ENCODE assay signal across 22 cellular contexts in the genomic region with DNA sequence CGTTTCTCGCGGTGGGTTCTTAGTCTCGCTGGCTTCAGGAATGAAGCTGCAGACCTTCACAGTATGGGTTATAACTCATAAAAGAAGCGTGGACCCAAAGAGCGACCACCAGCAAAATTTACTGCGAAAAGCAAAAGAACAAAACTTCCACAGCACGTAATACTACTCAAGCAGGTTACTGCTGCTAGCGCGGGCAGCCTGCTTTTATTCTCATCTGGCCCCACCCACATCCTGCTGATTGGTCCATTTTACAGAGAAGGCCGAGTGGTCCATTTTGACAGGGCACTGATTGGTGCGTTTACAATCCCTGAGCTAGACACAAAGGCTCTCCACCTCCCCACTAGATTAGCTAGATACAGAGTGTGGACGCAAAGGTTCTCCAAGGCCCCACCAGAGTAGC. TPM values are rescaled to one million over a fixed set of nuclear protein-coding genes. Genes with fewer than 3 reads are reported as not detected.
DNase-seq lines count a peak whose midpoint lies in the region; ATAC-seq and TF ChIP-seq lines count a peak whose summit lies in the region.
"Had no signal": no experiment of that assay in that cellular context is flagged by ENCODE, and none has a peak within 500 bp of the region (broad histone marks: within the 10 kb centered on the region; RNA-seq: fewer than 3 reads in every experiment).

No MANE protein-coding gene starts in this region.

- POLR2A ChIA-PET in activated CD8-positive, alpha-beta T cell treated with anti-CD3 and anti-CD28 coated beads for 36 hours (lab: Charles Lee): interaction anchor here (0.6 to 0.7 kb wide), 2 partner anchors 8 to 50 kb away, joined by 3 read pairs; no protein-coding TSS in a partner anchor
- POLR2A ChIA-PET in activated CD8-positive, alpha-beta T cell treated with anti-CD3 and anti-CD28 coated beads, Interleukin-2, amount 10 ng/mL, durations not matched to agents 7 days and 5 days (lab: Charles Lee): interaction anchor here (1.0 kb wide), 1 partner anchor 14 kb away, joined by 4 read pairs; no protein-coding TSS in a partner anchor

- no peak for DNase-seq in activated CD8-positive, alpha-beta T cell treated with anti-CD3 and anti-CD28 coated beads for 36 hours
- no peak for DNase-seq in activated CD8-positive, alpha-beta T cell treated with anti-CD3 and anti-CD28 coated beads, Interleukin-2, amount 10 ng/mL, durations not matched to agents 7 days and 5 days
- no peak for DNase-seq in activated naive CD8-positive, alpha-beta T cell treated with anti-CD3 and anti-CD28 coated beads for 36 hours
- DNase-seq in endodermal cell: peak; percentile 20
- peak; percentile 78 for DNase-seq in testis
- no peak for DNase-seq in transverse colon
- DNase-seq in stimulated activated CD4-positive, alpha-beta T cell treated with anti-CD3 and anti-CD28 coated beads, Interleukin-12 subunit alpha, Interleukin-12 subunit beta, amount 100 ng/mL, for 4 hours: no peak
- DNase-seq in mammary epithelial cell: no peak
- DNase-seq: 8988T; Calu3; CD8-positive, alpha-beta T cell; DMS79 treated with DMSO at 0.1 percent for 48 hours; GF-D8; HFFc6 had no signal

- TF ChIP-seq POLR2A in testis (IDR thresholded peaks at IDR 0.05) (no peak), transverse colon (IDR thresholded peaks at IDR 0.05) (no peak)

- no peaks in the 10 kb centered on the region for H3K79me2 ChIP-seq in mammary epithelial cell (ENCODE audit: insufficient read depth, low read length)

- no peak overlapping the region for H3K4me2 ChIP-seq in mammary epithelial cell (ENCODE audit: insufficient read depth, low read depth, low read length)
- H3K4me2 ChIP-seq: BLaER1, GM23338 had no signal

- no peak for TF ChIP-seq EP300 in transverse colon (IDR thresholded peaks at IDR 0.05; ENCODE audit: low read depth)

- no peak for ATAC-seq in activated CD8-positive, alpha-beta T cell treated with anti-CD3 and anti-CD28 coated beads for 36 hours
- no peak for ATAC-seq in activated CD8-positive, alpha-beta T cell treated with anti-CD3 and anti-CD28 coated beads, Interleukin-2, amount 10 ng/mL, durations not matched to agents 7 days and 5 days
- ATAC-seq: CD8-positive, alpha-beta T cell; GM23338; HCT116 had no signal

- no TSS peak for BruUV-seq in mammary epithelial cell (replicated peaks; lab: Mats Ljungman, UMichigan)

- no peaks in the 10 kb centered on the region for H4K20me1 ChIP-seq in mammary epithelial cell (ENCODE audit: insufficient read depth, low read length)
- H4K20me1 ChIP-seq: BLaER1 had no signal

- no peaks in the 10 kb centered on the region for H3K27me3 Mint-ChIP-seq in activated CD8-positive, alpha-beta T cell treated with anti-CD3 and anti-CD28 coated beads for 36 hours
- H3K27me3 Mint-ChIP-seq in activated CD8-positive, alpha-beta T cell treated with anti-CD3 and anti-CD28 coated beads, Interleukin-2, amount 10 ng/mL, durations not matched to agents 7 days and 5 days (ENCODE audit: low read depth): no peaks in the 10 kb centered on the region
- H3K27me3 Mint-ChIP-seq in activated naive CD8-positive, alpha-beta T cell treated with anti-CD3 and anti-CD28 coated beads for 36 hours: no peaks in the 10 kb centered on the region
- no peaks in the 10 kb centered on the region for H3K27me3 Mint-ChIP-seq in endodermal cell (ENCODE audit: insufficient read depth)

- no peak overlapping the region for H3K4me3 ChIP-seq in endodermal cell (ENCODE audit: low read length)
- H3K4me3 ChIP-seq in testis: peak overlapping the region in 1 of 2 donors; percentile 53
- H3K4me3 ChIP-seq in transverse colon: no peak overlapping the region
- no peak overlapping the region for H3K4me3 ChIP-seq in mammary epithelial cell (replicated peaks in 1 of 3; ENCODE audit: insufficient read depth in 1 of 3, low read depth in 2 of 3, low read length in 3 of 3)
- H3K4me3 ChIP-seq: BLaER1, GM23338 had no signal

- H3K27ac Mint-ChIP-seq in activated CD8-positive, alpha-beta T cell treated with anti-CD3 and anti-CD28 coated beads for 36 hours: no peak overlapping the region
- H3K27ac Mint-ChIP-seq in activated CD8-positive, alpha-beta T cell treated with anti-CD3 and anti-CD28 coated beads, Interleukin-2, amount 10 ng/mL, durations not matched to agents 7 days and 5 days: no peak overlapping the region
- H3K27ac Mint-ChIP-seq in activated naive CD8-positive, alpha-beta T cell treated with anti-CD3 and anti-CD28 coated beads for 36 hours: no peak overlapping the region
- no peak overlapping the region for H3K27ac Mint-ChIP-seq in endodermal cell
- H3K27ac Mint-ChIP-seq: CD14-positive monocyte; CD8-positive, alpha-beta T cell; GM23338; HFFc6 had no signal

- peaks cover 3% of the 10 kb centered on the region for H3K9me3 Mint-ChIP-seq in activated CD8-positive, alpha-beta T cell treated with anti-CD3 and anti-CD28 coated beads for 36 hours
- peaks cover 18% of the 10 kb centered on the region for H3K9me3 Mint-ChIP-seq in activated CD8-positive, alpha-beta T cell treated with anti-CD3 and anti-CD28 coated beads, Interleukin-2, amount 10 ng/mL, durations not matched to agents 7 days and 5 days (ENCODE audit: insufficient read depth)
- H3K9me3 Mint-ChIP-seq in activated naive CD8-positive, alpha-beta T cell treated with anti-CD3 and anti-CD28 coated beads for 36 hours: peaks cover 8% of the 10 kb centered on the region
- peaks cover 7% of the 10 kb centered on the region for H3K9me3 Mint-ChIP-seq in endodermal cell
- H3K9me3 Mint-ChIP-seq: GM23338 had no signal

- H3K27ac ChIP-seq in endodermal cell (ENCODE audit: low read depth, low read length) (no peak overlapping the region), testis (no peak overlapping the region), transverse colon (no peak overlapping the region), mammary epithelial cell (ENCODE audit: insufficient read depth, low read depth, low read length) (no peak overlapping the region)
- H3K27ac ChIP-seq: BLaER1, HL-60 had no signal

- WGBS in endodermal cell (ENCODE audit: insufficient coverage in 1 of 2, insufficient read length in 1 of 2), 2 experiments: 88 to 89% methylated on average over 10 to 13 of the region's 13 CpGs
- WGBS in testis, 2 donors: 52 to 74% methylated on average over 13 of the region's 13 CpGs
- WGBS in transverse colon (ENCODE audit: low coverage in 1 of 2), 2 donors: 70 to 89% methylated on average over 4 to 13 of the region's 13 CpGs
- 82% methylated on average over 12 of the region's 13 CpGs for WGBS in mammary epithelial cell (ENCODE audit: low coverage, missing lambda C conversion rate)

- no peaks in the 10 kb centered on the region for H3K36me3 Mint-ChIP-seq in activated CD8-positive, alpha-beta T cell treated with anti-CD3 and anti-CD28 coated beads for 36 hours (ENCODE audit: low read depth)
- peaks cover 40% of the 10 kb centered on the region for H3K36me3 Mint-ChIP-seq in activated CD8-positive, alpha-beta T cell treated with anti-CD3 and anti-CD28 coated beads, Interleukin-2, amount 10 ng/mL, durations not matched to agents 7 days and 5 days (ENCODE audit: low read depth)
- peaks cover 6% of the 10 kb centered on the region for H3K36me3 Mint-ChIP-seq in activated naive CD8-positive, alpha-beta T cell treated with anti-CD3 and anti-CD28 coated beads for 36 hours
- no peaks in the 10 kb centered on the region for H3K36me3 Mint-ChIP-seq in endodermal cell (ENCODE audit: low read depth)
- H3K36me3 Mint-ChIP-seq: CD8-positive, alpha-beta T cell had no signal

- CTCF ChIA-PET in activated CD8-positive, alpha-beta T cell treated with anti-CD3 and anti-CD28 coated beads for 36 hours (lab: Charles Lee): no interaction called here
- CTCF ChIA-PET in activated CD8-positive, alpha-beta T cell treated with anti-CD3 and anti-CD28 coated beads, Interleukin-2, amount 10 ng/mL, durations not matched to agents 7 days and 5 days (lab: Charles Lee): interaction anchor here (2.3 kb wide), 1 partner anchor 58 kb away, joined by 6 read pairs; no protein-coding TSS in a partner anchor
- CTCF ChIA-PET in mammary epithelial cell (lab: Charles Lee; ENCODE audit: low non-redundant PET): no interaction called here

- no peak overlapping the region for H2AFZ ChIP-seq in mammary epithelial cell (ENCODE audit: low read depth, low read length)
- H2AFZ ChIP-seq: GM23338 had no signal

- intact Hi-C loops in activated CD8-positive, alpha-beta T cell treated with anti-CD3 and anti-CD28 coated beads for 36 hours (cut with micrococcal nuclease): no loop called here
- intact Hi-C loops in testis (cut with DNase I; ENCODE audit: low total_unique reads): no loop called here
- intact Hi-C loops in transverse colon (cut with DNase I; ENCODE audit: low total_unique reads): no loop called here
- intact Hi-C loops in mammary epithelial cell (cut with micrococcal nuclease): no loop called here

- dilution Hi-C loops in mammary epithelial cell (cut with HindIII; ENCODE audit: low sequenced_read_pairs): no loop called here

- H3K4me3 Mint-ChIP-seq in activated CD8-positive, alpha-beta T cell treated with anti-CD3 and anti-CD28 coated beads for 36 hours: peak overlapping the region; percentile 22
- no peak overlapping the region for H3K4me3 Mint-ChIP-seq in activated CD8-positive, alpha-beta T cell treated with anti-CD3 and anti-CD28 coated beads, Interleukin-2, amount 10 ng/mL, durations not matched to agents 7 days and 5 days
- peak overlapping the region; percentile 50 for H3K4me3 Mint-ChIP-seq in activated naive CD8-positive, alpha-beta T cell treated with anti-CD3 and anti-CD28 coated beads for 36 hours
- H3K4me3 Mint-ChIP-seq in endodermal cell: no peak overlapping the region
- H3K4me3 Mint-ChIP-seq: CD14-positive monocyte; CD8-positive, alpha-beta T cell; GM23338; HFFc6 had no signal

- no peak for TF ChIP-seq CTCF in activated CD8-positive, alpha-beta T cell treated with anti-CD3 and anti-CD28 coated beads for 36 hours (IDR thresholded peaks at IDR 0.05)
- TF ChIP-seq CTCF in endodermal cell (conservative IDR thresholded peaks at IDR 0.05): no peak
- no peak for TF ChIP-seq CTCF in testis (IDR thresholded peaks at IDR 0.05)
- TF ChIP-seq CTCF in transverse colon (IDR thresholded peaks at IDR 0.05): no peak
- TF ChIP-seq CTCF in mammary epithelial cell (conservative IDR thresholded peaks at IDR 0.05 in 1 of 2, IDR thresholded peaks at IDR 0.05 in 1 of 2; ENCODE audit: extremely low read depth in 1 of 2, insufficient read depth in 1 of 2, low read depth in 1 of 2, low read length in 2 of 2): no peak

- in situ Hi-C loops in transverse colon (cut with MboI; ENCODE audit: low pct_ligation_motif_present in 1 of 4, low pct_unique_long_range_greater_than_20kb in 1 of 4, low sequenced_read_pairs in 3 of 4) (no loop called here), mammary epithelial cell (cut with MboI; ENCODE audit: low sequenced_read_pairs in 2 of 2) (no loop called here)

- H3K9ac ChIP-seq in endodermal cell (ENCODE audit: extremely low read depth, low read length, poor library complexity, severe bottlenecking) (no peak overlapping the region), mammary epithelial cell (ENCODE audit: insufficient read depth, low read length) (no peak overlapping the region)
- H3K9ac ChIP-seq: BLaER1 had no signal

- H3K9me3 ChIP-seq in endodermal cell (ENCODE audit: control insufficient read depth, low read length): no peaks in the 10 kb centered on the region
- no peaks in the 10 kb centered on the region for H3K9me3 ChIP-seq in testis
- no peaks in the 10 kb centered on the region for H3K9me3 ChIP-seq in transverse colon
- no peaks in the 10 kb centered on the region for H3K9me3 ChIP-seq in mammary epithelial cell (replicated peaks; ENCODE audit: insufficient read depth, low read length)

- no peaks in the 10 kb centered on the region for H3K27me3 ChIP-seq in endodermal cell (ENCODE audit: control insufficient read depth, insufficient read depth, low read length, poor library complexity, severe bottlenecking)
- no peaks in the 10 kb centered on the region for H3K27me3 ChIP-seq in testis
- H3K27me3 ChIP-seq in transverse colon: peaks cover 5% of the 10 kb centered on the region
- H3K27me3 ChIP-seq in mammary epithelial cell (ENCODE audit: insufficient read depth, low read length): no peaks in the 10 kb centered on the region
- H3K27me3 ChIP-seq: BLaER1 had no signal

- no peaks in the 10 kb centered on the region for H3K4me1 ChIP-seq in endodermal cell (ENCODE audit: control insufficient read depth, insufficient read depth, low read length)
- H3K4me1 ChIP-seq in testis: no peaks in the 10 kb centered on the region
- no peaks in the 10 kb centered on the region for H3K4me1 ChIP-seq in transverse colon
- no peaks in the 10 kb centered on the region for H3K4me1 ChIP-seq in mammary epithelial cell (ENCODE audit: insufficient read depth, low read length)

- H3K4me1 Mint-ChIP-seq in activated CD8-positive, alpha-beta T cell treated with anti-CD3 and anti-CD28 coated beads for 36 hours (ENCODE audit: low read depth): peaks cover 23% of the 10 kb centered on the region
- H3K4me1 Mint-ChIP-seq in activated CD8-positive, alpha-beta T cell treated with anti-CD3 and anti-CD28 coated beads, Interleukin-2, amount 10 ng/mL, durations not matched to agents 7 days and 5 days (ENCODE audit: low read depth): peaks cover 45% of the 10 kb centered on the region
- H3K4me1 Mint-ChIP-seq in activated naive CD8-positive, alpha-beta T cell treated with anti-CD3 and anti-CD28 coated beads for 36 hours: peaks cover 26% of the 10 kb centered on the region
- peaks cover 6% of the 10 kb centered on the region for H3K4me1 Mint-ChIP-seq in endodermal cell

- H3K36me3 ChIP-seq in endodermal cell (ENCODE audit: control insufficient read depth, insufficient read depth, low read length) (no peaks in the 10 kb centered on the region), testis (ENCODE audit: low read depth, missing control alignments) (no peaks in the 10 kb centered on the region), transverse colon (no peaks in the 10 kb centered on the region), mammary epithelial cell (ENCODE audit: insufficient read depth, low read length) (no peaks in the 10 kb centered on the region)

RNA-seq across cellular contexts. Expression of a gene that starts 17.4 kb away (rescaled TPM):
- under 1 TPM in 1 of 2 experiments, not detected in 1; 0.32 TPM for total RNA-seq in activated CD8-positive, alpha-beta T cell treated with anti-CD3 and anti-CD28 coated beads for 36 hours
- 1 to 10 TPM; 1.9 to 2.9 TPM for total RNA-seq in activated CD8-positive, alpha-beta T cell treated with anti-CD3 and anti-CD28 coated beads, Interleukin-2, amount 10 ng/mL, durations not matched to agents 7 days and 5 days
- total RNA-seq in activated naive CD8-positive, alpha-beta T cell treated with anti-CD3 and anti-CD28 coated beads for 36 hours: 1 to 10 TPM; 1.2 to 1.3 TPM
- total RNA-seq in endodermal cell (not detected), testis (1 to 10 TPM in 1 of 2 donors, under 1 TPM in 1; 0.87 to 1.6 TPM), transverse colon (10 to 100 TPM in 1 of 4 donors, not detected in 3; 10.0 TPM), mammary epithelial cell (not detected)
- polyA plus RNA-seq in endodermal cell (2013, experiment 1 of 2): not detected
- not detected for polyA plus RNA-seq in endodermal cell (2013, experiment 2 of 2)
- polyA plus RNA-seq in testis (ENCODE audit: insufficient read depth, low read depth, low replicate concordance) (3.5 TPM), mammary epithelial cell (not detected)
- not detected for polyA minus RNA-seq in mammary epithelial cell
- total RNA-seq: A673, Calu3, GM23338, HFFc6, HT1080 had no signal
- polyA plus RNA-seq: AG04450 had no signal

Comparison
In these comparisons a context has a peak if more than half of its experiments do, and no peak if none do; other contexts are left out.
1. H3K4me3 Mint-ChIP-seq: peak in activated CD8-positive, alpha-beta T cell treated with anti-CD3 and anti-CD28 coated beads for 36 hours (single experiment) and activated naive CD8-positive, alpha-beta T cell treated with anti-CD3 and anti-CD28 coated beads for 36 hours (single experiment); none in activated CD8-positive, alpha-beta T cell treated with anti-CD3 and anti-CD28 coated beads, Interleukin-2, amount 10 ng/mL, durations not matched to agents 7 days and 5 days (single experiment) and endodermal cell (single experiment).
2. DNase-seq: peak in endodermal cell (single experiment) and testis (single experiment); none in activated CD8-positive, alpha-beta T cell treated with anti-CD3 and anti-CD28 coated beads for 36 hours (single experiment), activated CD8-positive, alpha-beta T cell treated with anti-CD3 and anti-CD28 coated beads, Interleukin-2, amount 10 ng/mL, durations not matched to agents 7 days and 5 days (single experiment), activated naive CD8-positive, alpha-beta T cell treated with anti-CD3 and anti-CD28 coated beads for 36 hours (single experiment), transverse colon (single experiment), stimulated activated CD4-positive, alpha-beta T cell treated with anti-CD3 and anti-CD28 coated beads, Interleukin-12 subunit alpha, Interleukin-12 subunit beta, amount 100 ng/mL, for 4 hours (single experiment) and mammary epithelial cell (single experiment).